ENCODE assay signal across 27 cellular contexts in genomic region chr9:79847074-79847473, GRCh38.
"Had no signal": no experiment of that assay in that cellular context is flagged by ENCODE, and none has a peak within 500 bp of the region (broad histone marks: within the 10 kb centered on the region; RNA-seq: fewer than 3 reads in every experiment).

No MANE protein-coding gene starts in this region.

- ATAC-seq: stimulated activated effector memory CD8-positive, alpha-beta T cell treated with anti-CD3 and anti-CD28 coated beads, Interleukin-12 subunit alpha, Interleukin-12 subunit beta, amount 100 ng/mL, for 72 hours; stimulated activated memory B cell treated with anti-CD40 and anti-IgM and Interleukin-4, amounts not matched to agents 10 μg/mL and 1 μg/mL and 100 μg/mL, for 72 hours; stimulated activated naive B cell treated with anti-CD40 and anti-IgM and Interleukin-4, amounts not matched to agents 10 μg/mL and 1 μg/mL and 100 μg/mL, for 72 hours; stimulated activated naive CD8-positive, alpha-beta T cell treated with anti-CD3 and anti-CD28 coated beads, Interleukin-15, amount 100 ng/mL, for 72 hours; upper lobe of right lung had no signal

- H3K4me3 ChIP-seq: stomach, suprapubic skin, testis, thoracic aorta, thyroid gland, tibial artery, tibial nerve, transverse colon, upper lobe of left lung, upper lobe of right lung, uterus, vagina had no signal

- H3K27me3 Mint-ChIP-seq: stimulated activated memory B cell treated with anti-CD40 and anti-IgM and Interleukin-4, amounts not matched to agents 10 μg/mL and 1 μg/mL and 100 μg/mL, for 72 hours; stimulated activated naive B cell treated with anti-CD40 and anti-IgM and Interleukin-4, amounts not matched to agents 10 μg/mL and 1 μg/mL and 100 μg/mL, for 72 hours; type B pancreatic cell had no signal

- H3K36me3 Mint-ChIP-seq: stimulated activated effector memory CD8-positive, alpha-beta T cell treated with anti-CD3 and anti-CD28 coated beads, Interleukin-12 subunit alpha, Interleukin-12 subunit beta, amount 100 ng/mL, for 72 hours; type B pancreatic cell had no signal

- H3K4me1 ChIP-seq: stomach, suprapubic skin, testis, thyroid gland, tibial artery, tibial nerve, transverse colon, upper lobe of left lung, upper lobe of right lung, uterus, vagina had no signal

- H3K27ac Mint-ChIP-seq: stimulated activated effector memory CD8-positive, alpha-beta T cell treated with anti-CD3 and anti-CD28 coated beads, Interleukin-12 subunit alpha, Interleukin-12 subunit beta, amount 100 ng/mL, for 72 hours; stimulated activated memory B cell treated with anti-CD40 and anti-IgM and Interleukin-4, amounts not matched to agents 10 μg/mL and 1 μg/mL and 100 μg/mL, for 72 hours; stimulated activated naive B cell treated with anti-CD40 and anti-IgM and Interleukin-4, amounts not matched to agents 10 μg/mL and 1 μg/mL and 100 μg/mL, for 72 hours; stimulated activated naive CD8-positive, alpha-beta T cell treated with anti-CD3 and anti-CD28 coated beads, Interleukin-15, amount 100 ng/mL, for 72 hours; type B pancreatic cell had no signal

- H3K4me1 Mint-ChIP-seq: stimulated activated effector memory CD8-positive, alpha-beta T cell treated with anti-CD3 and anti-CD28 coated beads, Interleukin-12 subunit alpha, Interleukin-12 subunit beta, amount 100 ng/mL, for 72 hours; stimulated activated memory B cell treated with anti-CD40 and anti-IgM and Interleukin-4, amounts not matched to agents 10 μg/mL and 1 μg/mL and 100 μg/mL, for 72 hours; stimulated activated naive B cell treated with anti-CD40 and anti-IgM and Interleukin-4, amounts not matched to agents 10 μg/mL and 1 μg/mL and 100 μg/mL, for 72 hours; stimulated activated naive CD8-positive, alpha-beta T cell treated with anti-CD3 and anti-CD28 coated beads, Interleukin-15, amount 100 ng/mL, for 72 hours had no signal

- H3K4me3 Mint-ChIP-seq: stimulated activated effector memory CD8-positive, alpha-beta T cell treated with anti-CD3 and anti-CD28 coated beads, Interleukin-12 subunit alpha, Interleukin-12 subunit beta, amount 100 ng/mL, for 72 hours; stimulated activated memory B cell treated with anti-CD40 and anti-IgM and Interleukin-4, amounts not matched to agents 10 μg/mL and 1 μg/mL and 100 μg/mL, for 72 hours; stimulated activated naive B cell treated with anti-CD40 and anti-IgM and Interleukin-4, amounts not matched to agents 10 μg/mL and 1 μg/mL and 100 μg/mL, for 72 hours; stimulated activated naive CD8-positive, alpha-beta T cell treated with anti-CD3 and anti-CD28 coated beads, Interleukin-15, amount 100 ng/mL, for 72 hours; type B pancreatic cell had no signal

- H3K36me3 ChIP-seq: stomach, suprapubic skin, thoracic aorta, thyroid gland, tibial artery, tibial nerve, transverse colon, upper lobe of left lung, upper lobe of right lung, uterus, vagina had no signal

- DNase-seq: stimulated activated CD4-positive, alpha-beta T cell treated with anti-CD3 and anti-CD28 coated beads, Interleukin-2, amount 100 ng/mL, for 24 hours; stimulated activated CD4-positive, alpha-beta T cell treated with anti-CD3 and anti-CD28 coated beads, Interleukin-2, amount 100 ng/mL, for 48 hours; stimulated activated CD4-positive, alpha-beta T cell treated with anti-CD3 and anti-CD28 coated beads, Interleukin-4, amount 100 ng/mL, for 1 hour; stimulated activated CD4-positive, alpha-beta T cell treated with anti-CD3 and anti-CD28 coated beads, Interleukin-4, amount 100 ng/mL, for 24 hours; stimulated activated CD4-positive, alpha-beta T cell treated with anti-CD3 and anti-CD28 coated beads, Interleukin-4, amount 100 ng/mL, for 4 hours; stimulated activated CD8-positive, alpha-beta memory T cell treated with anti-CD3 and anti-CD28 coated beads, Interleukin-4, amount 100 ng/mL, for 48 hours; stimulated activated naive B cell treated with anti-CD40 and anti-IgM and Interleukin-4, amounts not matched to agents 10 μg/mL and 1 μg/mL and 100 μg/mL, for 72 hours; stimulated activated naive CD4-positive, alpha-beta T cell; stimulated activated naive CD4-positive, alpha-beta T cell treated with Interleukin-2 at 50 U/mL for 16 hours; stimulated activated naive CD8-positive, alpha-beta T cell treated with anti-CD3 and anti-CD28 coated beads, Interleukin-15, amount 100 ng/mL, for 72 hours; stomach; substantia nigra; testis; thyroid gland; tibial artery; transverse colon; trophoblast cell; upper lobe of left lung; upper lobe of right lung; uterus had no signal

- H3K27ac ChIP-seq: stomach, suprapubic skin, testis, thoracic aorta, thyroid gland, tibial artery, tibial nerve, transverse colon, upper lobe of left lung, upper lobe of right lung, uterus, vagina had no signal

- H3K9me3 ChIP-seq: testis, thyroid gland had no signal
